In genomic region chr20:51022803-51023616, GRCh38 we compare ENCODE assay signal across 8 cellular contexts. TPM values are rescaled to one million over a fixed set of nuclear protein-coding genes. Genes with fewer than 3 reads are reported as not detected.
DNase-seq lines count a peak whose midpoint lies in the region; ATAC-seq and TF ChIP-seq lines count a peak whose summit lies in the region.

TSS of gene KCNG1 (minus strand) at chr20:51023107. CDS start at chr20:51010338, 12,769 bp downstream.

- intact Hi-C loops in activated T-helper 2 cell treated with anti-CD3 and anti-CD28 coated beads, Interferon-gamma antibody, Interleukin-2, Interleukin-4, amounts not matched to agents 10 μg/mL and 5 μg/mL and 100 μg/mL, durations not matched to agents 14 hours and 24 hours and 36 hours (cut with micrococcal nuclease) = loop anchor here (5.0 kb wide), 1 partner anchor 39 kb away; no protein-coding TSS in a partner anchor
- intact Hi-C loops in transverse colon (cut with DNase I; ENCODE audit: low total_unique reads) = no loop called here

- peak within 1 kb of the TSS; percentile 59 for H3K4me3 Mint-ChIP-seq in activated T-helper 2 cell treated with anti-CD3 and anti-CD28 coated beads, Interferon-gamma antibody, Interleukin-2, Interleukin-4, amounts not matched to agents 10 μg/mL and 5 μg/mL and 100 μg/mL, durations not matched to agents 14 hours and 24 hours and 36 hours (ENCODE audit: low read depth)

- no peaks in the 10 kb centered on the region for H3K9me3 Mint-ChIP-seq in activated T-helper 2 cell treated with anti-CD3 and anti-CD28 coated beads, Interferon-gamma antibody, Interleukin-2, Interleukin-4, amounts not matched to agents 10 μg/mL and 5 μg/mL and 100 μg/mL, durations not matched to agents 14 hours and 24 hours and 36 hours

- DNase-seq in A172 (ENCODE audit: low spot score) = peak; percentile 46
- peak; percentile 35 for DNase-seq in GM19240 (ENCODE audit: insufficient read length, low spot score)
- peak; percentile 17 to 78 for DNase-seq in NCI-H526 (lab: John Stamatoyannopoulos, UW)
- peak; percentile 48 for DNase-seq in activated T-helper 2 cell treated with anti-CD3 and anti-CD28 coated beads, Interferon-gamma antibody, Interleukin-2, Interleukin-4, amounts not matched to agents 10 μg/mL and 5 μg/mL and 100 μg/mL, durations not matched to agents 14 hours and 24 hours and 36 hours (ENCODE audit: low spot score)
- peak in 1 of 2 donors; percentile 56 for DNase-seq in foreskin keratinocyte
- peak; percentile 81 for DNase-seq in transverse colon

- H3K27ac ChIP-seq in foreskin keratinocyte (peak within 1 kb of the TSS; percentile 73), transverse colon (peak within 1 kb of the TSS; percentile 36 to 60 (median 52))

- H3K9me3 ChIP-seq in neuron (ENCODE audit: low read length) (no peaks in the 10 kb centered on the region), transverse colon (no peaks in the 10 kb centered on the region)

- peak within 1 kb of the TSS; percentile 87 for H2AFZ ChIP-seq in neuron (ENCODE audit: low read depth, low read length)

- H3K4me1 ChIP-seq in foreskin keratinocyte (peaks cover 22% of the 10 kb centered on the region), neuron (ENCODE audit: insufficient read depth, low read length) (peaks cover 6% of the 10 kb centered on the region), transverse colon (peaks cover 0 to 16% (median 12%) of the 10 kb centered on the region in 4 donors)

- WGBS in transverse colon (ENCODE audit: low coverage in 1 of 2), 2 donors = 1% methylated on average over 62 of the region's 108 CpGs; no CpG with 5 or more reads in 1 of the 2 donors

- H3K27me3 Mint-ChIP-seq in activated T-helper 2 cell treated with anti-CD3 and anti-CD28 coated beads, Interferon-gamma antibody, Interleukin-2, Interleukin-4, amounts not matched to agents 10 μg/mL and 5 μg/mL and 100 μg/mL, durations not matched to agents 14 hours and 24 hours and 36 hours (ENCODE audit: low read depth) = peaks cover 68% of the 10 kb centered on the region

- ATAC-seq in foreskin keratinocyte = peak; percentile 88
- ATAC-seq in GM18858 (IDR thresholded peaks at IDR 0.05; ENCODE audit: unreplicated experiment) = no peak

- in situ Hi-C loops in transverse colon (cut with MboI; ENCODE audit: low pct_ligation_motif_present in 1 of 4, low pct_unique_long_range_greater_than_20kb in 1 of 4, low sequenced_read_pairs in 3 of 4) = no loop called here

- no peak for TF ChIP-seq CTCF in foreskin keratinocyte (conservative IDR thresholded peaks at IDR 0.05)
- no peak for TF ChIP-seq CTCF in transverse colon (IDR thresholded peaks at IDR 0.05)

- no peak within 1 kb of the TSS for H3K27ac Mint-ChIP-seq in activated T-helper 2 cell treated with anti-CD3 and anti-CD28 coated beads, Interferon-gamma antibody, Interleukin-2, Interleukin-4, amounts not matched to agents 10 μg/mL and 5 μg/mL and 100 μg/mL, durations not matched to agents 14 hours and 24 hours and 36 hours

- peak within 1 kb of the TSS; percentile 51 for H3K4me3 ChIP-seq in neuron (ENCODE audit: low read length)
- H3K4me3 ChIP-seq in transverse colon = peak within 1 kb of the TSS; percentile 44 to 68 (median 48)

- H3K36me3 ChIP-seq in neuron (ENCODE audit: insufficient read depth, low read length) (no peaks in the 10 kb centered on the region), transverse colon (no peaks in the 10 kb centered on the region)

- H3K4me1 Mint-ChIP-seq in activated T-helper 2 cell treated with anti-CD3 and anti-CD28 coated beads, Interferon-gamma antibody, Interleukin-2, Interleukin-4, amounts not matched to agents 10 μg/mL and 5 μg/mL and 100 μg/mL, durations not matched to agents 14 hours and 24 hours and 36 hours (ENCODE audit: low read depth) = peaks cover 13% of the 10 kb centered on the region

- H3K27me3 ChIP-seq in foreskin keratinocyte (peaks cover 41% of the 10 kb centered on the region), neuron (ENCODE audit: insufficient read depth, low read length) (peaks cover 34% of the 10 kb centered on the region), transverse colon (peaks cover 73% of the 10 kb centered on the region)

- no peaks in the 10 kb centered on the region for H3K36me3 Mint-ChIP-seq in activated T-helper 2 cell treated with anti-CD3 and anti-CD28 coated beads, Interferon-gamma antibody, Interleukin-2, Interleukin-4, amounts not matched to agents 10 μg/mL and 5 μg/mL and 100 μg/mL, durations not matched to agents 14 hours and 24 hours and 36 hours (ENCODE audit: low read depth)

- TF ChIP-seq EP300 in transverse colon (IDR thresholded peaks at IDR 0.05; ENCODE audit: low read depth) = no peak

- TF ChIP-seq POLR2A in transverse colon (IDR thresholded peaks at IDR 0.05) = no peak

RNA-seq across cellular contexts. Expression of gene KCNG1, which starts in this region (rescaled TPM):
- total RNA-seq in A172 (2014; rRNA removed; shearing (Covaris generic)) = 6.2 and 12.4 TPM in 2 replicates
- total RNA-seq in activated T-helper 2 cell treated with anti-CD3 and anti-CD28 coated beads, Interferon-gamma antibody, Interleukin-2, Interleukin-4, amounts not matched to agents 10 μg/mL and 5 μg/mL and 100 μg/mL, durations not matched to agents 14 hours and 24 hours and 36 hours = 2.2 and 2.3 TPM in 2 replicates
- total RNA-seq in foreskin keratinocyte = 12.8 and 28.2 TPM in 2 replicates
- 10.5 and 22.9 TPM in 2 replicates for polyA plus RNA-seq in foreskin keratinocyte
- 10 to 100 TPM in 2 of 4 donors, 1 to 10 TPM in 2; 3.8 to 36.3 (median 8.9) TPM for total RNA-seq in transverse colon
